ENCODE assay signal across 3 cellular contexts in the genomic region with DNA sequence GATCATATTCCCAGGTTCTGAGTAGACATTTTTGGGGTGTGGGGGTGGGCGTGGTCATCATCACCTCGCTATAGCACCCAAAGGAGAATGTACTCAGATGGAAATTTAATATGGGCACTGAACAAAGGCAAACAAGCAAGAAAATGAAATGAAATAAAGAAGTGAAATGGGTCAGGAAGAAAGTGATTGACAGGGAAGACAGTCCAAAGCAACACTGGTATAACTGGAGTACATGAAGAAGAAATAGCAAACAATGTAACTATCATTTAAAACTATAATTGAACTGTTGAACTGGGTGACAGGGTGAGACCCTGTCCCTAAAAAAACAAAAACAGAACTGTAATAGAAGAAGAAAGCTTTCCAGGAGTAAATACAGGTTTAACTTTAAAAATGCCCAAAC.
TF ChIP-seq lines count a peak whose summit lies in the region.

No MANE protein-coding gene starts in this region.

TF ChIP-seq in HEK293, 187 proteins besides CTCF, POLR2A, EP300 and RAD21 (continued from another document):
- TF ChIP-seq, protein P1, sequence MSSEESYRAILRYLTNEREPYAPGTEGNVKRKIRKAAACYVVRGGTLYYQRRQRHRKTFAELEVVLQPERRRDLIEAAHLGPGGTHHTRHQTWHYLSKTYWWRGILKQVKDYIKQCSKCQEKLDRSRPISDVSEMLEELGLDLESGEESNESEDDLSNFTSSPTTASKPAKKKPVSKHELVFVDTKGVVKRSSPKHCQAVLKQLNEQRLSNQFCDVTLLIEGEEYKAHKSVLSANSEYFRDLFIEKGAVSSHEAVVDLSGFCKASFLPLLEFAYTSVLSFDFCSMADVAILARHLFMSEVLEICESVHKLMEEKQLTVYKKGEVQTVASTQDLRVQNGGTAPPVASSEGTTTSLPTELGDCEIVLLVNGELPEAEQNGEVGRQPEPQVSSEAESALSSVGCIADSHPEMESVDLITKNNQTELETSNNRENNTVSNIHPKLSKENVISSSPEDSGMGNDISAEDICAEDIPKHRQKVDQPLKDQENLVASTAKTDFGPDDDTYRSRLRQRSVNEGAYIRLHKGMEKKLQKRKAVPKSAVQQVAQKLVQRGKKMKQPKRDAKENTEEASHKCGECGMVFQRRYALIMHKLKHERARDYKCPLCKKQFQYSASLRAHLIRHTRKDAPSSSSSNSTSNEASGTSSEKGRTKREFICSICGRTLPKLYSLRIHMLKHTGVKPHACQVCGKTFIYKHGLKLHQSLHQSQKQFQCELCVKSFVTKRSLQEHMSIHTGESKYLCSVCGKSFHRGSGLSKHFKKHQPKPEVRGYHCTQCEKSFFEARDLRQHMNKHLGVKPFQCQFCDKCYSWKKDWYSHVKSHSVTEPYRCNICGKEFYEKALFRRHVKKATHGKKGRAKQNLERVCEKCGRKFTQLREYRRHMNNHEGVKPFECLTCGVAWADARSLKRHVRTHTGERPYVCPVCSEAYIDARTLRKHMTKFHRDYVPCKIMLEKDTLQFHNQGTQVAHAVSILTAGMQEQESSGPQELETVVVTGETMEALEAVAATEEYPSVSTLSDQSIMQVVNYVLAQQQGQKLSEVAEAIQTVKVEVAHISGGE (tag by site-specific recombination; conservative IDR thresholded peaks at IDR 0.05; ENCODE audit: low read depth), result no peak
- peak; percentile 65; the same call in 1 of the 2 replicates for TF ChIP-seq ZNF133 (tag by site-specific recombination; IDR thresholded peaks at IDR 0.05)
- TF ChIP-seq ZBTB17 (tag by site-specific recombination; IDR thresholded peaks at IDR 0.05), result no peak
- TF ChIP-seq, protein P2, sequence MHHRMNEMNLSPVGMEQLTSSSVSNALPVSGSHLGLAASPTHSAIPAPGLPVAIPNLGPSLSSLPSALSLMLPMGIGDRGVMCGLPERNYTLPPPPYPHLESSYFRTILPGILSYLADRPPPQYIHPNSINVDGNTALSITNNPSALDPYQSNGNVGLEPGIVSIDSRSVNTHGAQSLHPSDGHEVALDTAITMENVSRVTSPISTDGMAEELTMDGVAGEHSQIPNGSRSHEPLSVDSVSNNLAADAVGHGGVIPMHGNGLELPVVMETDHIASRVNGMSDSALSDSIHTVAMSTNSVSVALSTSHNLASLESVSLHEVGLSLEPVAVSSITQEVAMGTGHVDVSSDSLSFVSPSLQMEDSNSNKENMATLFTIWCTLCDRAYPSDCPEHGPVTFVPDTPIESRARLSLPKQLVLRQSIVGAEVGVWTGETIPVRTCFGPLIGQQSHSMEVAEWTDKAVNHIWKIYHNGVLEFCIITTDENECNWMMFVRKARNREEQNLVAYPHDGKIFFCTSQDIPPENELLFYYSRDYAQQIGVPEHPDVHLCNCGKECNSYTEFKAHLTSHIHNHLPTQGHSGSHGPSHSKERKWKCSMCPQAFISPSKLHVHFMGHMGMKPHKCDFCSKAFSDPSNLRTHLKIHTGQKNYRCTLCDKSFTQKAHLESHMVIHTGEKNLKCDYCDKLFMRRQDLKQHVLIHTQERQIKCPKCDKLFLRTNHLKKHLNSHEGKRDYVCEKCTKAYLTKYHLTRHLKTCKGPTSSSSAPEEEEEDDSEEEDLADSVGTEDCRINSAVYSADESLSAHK (tag by site-specific recombination; IDR thresholded peaks at IDR 0.05), result no peak
- no peak for TF ChIP-seq HOXA7 (CRISPR knock-in tag; IDR thresholded peaks at IDR 0.05; ENCODE audit: borderline replicate concordance)
- TF ChIP-seq ZNF16 (tag by site-specific recombination; IDR thresholded peaks at IDR 0.05; ENCODE audit: low read depth), result no peak
- no peak for TF ChIP-seq ZNF211 (tag by site-specific recombination; IDR thresholded peaks at IDR 0.05; ENCODE audit: low read depth)
- 0 out of 2 replicates have a peak, but pooled peaks have one; percentile 6 for TF ChIP-seq PRDM1 (tag by site-specific recombination; IDR thresholded peaks at IDR 0.05)

TF ChIP-seq in HEK293T, 16 proteins besides CTCF, POLR2A, EP300 and RAD21:
- TF ChIP-seq, protein P3, sequence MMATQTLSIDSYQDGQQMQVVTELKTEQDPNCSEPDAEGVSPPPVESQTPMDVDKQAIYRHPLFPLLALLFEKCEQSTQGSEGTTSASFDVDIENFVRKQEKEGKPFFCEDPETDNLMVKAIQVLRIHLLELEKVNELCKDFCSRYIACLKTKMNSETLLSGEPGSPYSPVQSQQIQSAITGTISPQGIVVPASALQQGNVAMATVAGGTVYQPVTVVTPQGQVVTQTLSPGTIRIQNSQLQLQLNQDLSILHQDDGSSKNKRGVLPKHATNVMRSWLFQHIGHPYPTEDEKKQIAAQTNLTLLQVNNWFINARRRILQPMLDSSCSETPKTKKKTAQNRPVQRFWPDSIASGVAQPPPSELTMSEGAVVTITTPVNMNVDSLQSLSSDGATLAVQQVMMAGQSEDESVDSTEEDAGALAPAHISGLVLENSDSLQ (IDR thresholded peaks at IDR 0.05), result peak; percentile 21; the same call in 1 of the 2 replicates
- no peak for TF ChIP-seq TARDBP (IDR thresholded peaks at IDR 0.05)

TF ChIP-seq in K562, 482 proteins besides CTCF, POLR2A, EP300 and RAD21:
- TF ChIP-seq, protein P3 (IDR thresholded peaks at IDR 0.05), result peak; percentile 70
- TF ChIP-seq POLR2AphosphoS2 (IDR thresholded peaks at IDR 0.05; ENCODE audit: low read length), result no peak
